In the genomic region with DNA sequence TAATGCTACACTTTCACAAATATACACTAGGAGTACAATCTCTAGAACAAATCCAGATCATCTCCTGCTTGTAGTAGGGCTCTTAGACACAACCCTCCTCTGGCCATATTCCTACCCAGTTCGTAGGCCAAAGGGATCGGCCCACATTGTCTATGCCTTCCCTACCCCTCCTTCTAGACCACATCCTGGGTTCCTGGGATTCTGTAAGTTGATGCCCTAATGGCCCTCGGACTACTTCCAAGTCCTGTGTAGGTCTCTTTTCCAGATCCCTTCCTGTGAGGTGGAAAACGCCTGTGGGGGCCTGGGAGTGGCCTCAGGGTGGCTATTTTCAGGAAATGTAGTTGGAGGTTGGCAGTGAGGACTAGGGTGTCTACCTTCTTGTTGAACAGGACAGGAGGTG, we compare ENCODE assay signal across 22 cellular contexts.
"Had no signal": no experiment of that assay in that cellular context is flagged by ENCODE, and none has a peak within 500 bp of the region (broad histone marks: within the 10 kb centered on the region; RNA-seq: fewer than 3 reads in every experiment).

No MANE protein-coding gene starts in this region.

- H3K36me3 Mint-ChIP-seq: activated naive CD8-positive, alpha-beta T cell treated with anti-CD3 and anti-CD28 coated beads, Interleukin-2, amount 10 ng/mL, durations not matched to agents 7 days and 5 days; stimulated activated naive B cell treated with anti-CD40 and anti-IgM and Interleukin-4, amounts not matched to agents 10 μg/mL and 1 μg/mL and 100 μg/mL, for 72 hours had no signal

- H3K36me3 ChIP-seq: colonic mucosa, esophagus muscularis mucosa, neutrophil, ovary, thoracic aorta, upper lobe of left lung had no signal

- H3K27ac ChIP-seq: colonic mucosa, dorsolateral prefrontal cortex, esophagus muscularis mucosa, neutrophil, ovary, thoracic aorta had no signal

- H3K4me3 Mint-ChIP-seq: activated naive CD8-positive, alpha-beta T cell treated with anti-CD3 and anti-CD28 coated beads, Interleukin-2, amount 10 ng/mL, durations not matched to agents 7 days and 5 days; effector memory CD8-positive, alpha-beta T cell; nephron; stimulated activated naive B cell treated with anti-CD40 and anti-IgM and Interleukin-4, amounts not matched to agents 10 μg/mL and 1 μg/mL and 100 μg/mL, for 72 hours had no signal

- H3K9me3 ChIP-seq: colonic mucosa, esophagus muscularis mucosa, neutrophil, ovary, thoracic aorta, upper lobe of left lung had no signal

- H3K27me3 ChIP-seq: colonic mucosa, dorsolateral prefrontal cortex, esophagus muscularis mucosa, neutrophil, ovary, upper lobe of left lung had no signal

- H3K4me1 ChIP-seq: colonic mucosa had no signal

- H3K9me3 Mint-ChIP-seq: activated naive CD8-positive, alpha-beta T cell treated with anti-CD3 and anti-CD28 coated beads, Interleukin-2, amount 10 ng/mL, durations not matched to agents 7 days and 5 days; nephron; stimulated activated naive B cell treated with anti-CD40 and anti-IgM and Interleukin-4, amounts not matched to agents 10 μg/mL and 1 μg/mL and 100 μg/mL, for 72 hours had no signal

- H3K27me3 Mint-ChIP-seq: activated naive CD8-positive, alpha-beta T cell treated with anti-CD3 and anti-CD28 coated beads, Interleukin-2, amount 10 ng/mL, durations not matched to agents 7 days and 5 days; effector memory CD8-positive, alpha-beta T cell had no signal

- ATAC-seq: effector memory CD8-positive, alpha-beta T cell; stimulated activated naive B cell treated with anti-CD40 and anti-IgM and Interleukin-4, amounts not matched to agents 10 μg/mL and 1 μg/mL and 100 μg/mL, for 72 hours had no signal

- DNase-seq: activated CD4-positive, alpha-beta T cell treated with anti-CD3 and anti-CD28 coated beads for 4 hours; activated CD4-positive, alpha-beta T cell treated with anti-CD3 and anti-CD28 coated beads, Interleukin-2, amount 50 U/mL, for 48 hours; activated CD4-positive, CD25-positive, alpha-beta regulatory T cell; activated naive CD4-positive, alpha-beta T cell treated with Interleukin-2 at 50 U/mL for 16 hours; activated naive CD8-positive, alpha-beta T cell treated with anti-CD3 and anti-CD28 coated beads, Interleukin-2, amount 10 ng/mL, durations not matched to agents 7 days and 5 days; activated T-cell treated with anti-CD3 and anti-CD28 coated beads, Interleukin-2, amount 50 U/mL, for 48 hours; amniotic stem cell; colonic mucosa; dorsolateral prefrontal cortex; effector memory CD8-positive, alpha-beta T cell; hippocampal formation; mammary epithelial cell; ovary; small intestine; stimulated activated CD4-positive, alpha-beta T cell treated with anti-CD3 and anti-CD28 coated beads, Interleukin-2, amount 100 ng/mL, for 24 hours; stimulated activated naive B cell treated with anti-CD40 and anti-IgM and Interleukin-4, amounts not matched to agents 10 μg/mL and 1 μg/mL and 100 μg/mL, for 72 hours; T-helper 1 cell; upper lobe of left lung had no signal

- H3K4me3 ChIP-seq: colonic mucosa, dorsolateral prefrontal cortex, esophagus muscularis mucosa, ovary, thoracic aorta, upper lobe of left lung had no signal

- H3K27ac Mint-ChIP-seq: activated naive CD8-positive, alpha-beta T cell treated with anti-CD3 and anti-CD28 coated beads, Interleukin-2, amount 10 ng/mL, durations not matched to agents 7 days and 5 days; effector memory CD8-positive, alpha-beta T cell; nephron; stimulated activated naive B cell treated with anti-CD40 and anti-IgM and Interleukin-4, amounts not matched to agents 10 μg/mL and 1 μg/mL and 100 μg/mL, for 72 hours had no signal

- H3K4me1 Mint-ChIP-seq: activated naive CD8-positive, alpha-beta T cell treated with anti-CD3 and anti-CD28 coated beads, Interleukin-2, amount 10 ng/mL, durations not matched to agents 7 days and 5 days; stimulated activated naive B cell treated with anti-CD40 and anti-IgM and Interleukin-4, amounts not matched to agents 10 μg/mL and 1 μg/mL and 100 μg/mL, for 72 hours had no signal
